ENCODE assay signal across 1 cellular context in genomic region chr7:19369182-19369581, GRCh38.
TF ChIP-seq lines count a peak whose summit lies in the region.

No MANE protein-coding gene starts in this region.

TF ChIP-seq in GM23338, 12 proteins besides CTCF, POLR2A, EP300 and RAD21 (continued from another document):
- TF ChIP-seq ZNF462 (CRISPR knock-in tag; IDR thresholded peaks at IDR 0.05) = peak; percentile 49; the same call in 1 of the 2 replicates
- TF ChIP-seq POLR2AphosphoS5 (IDR thresholded peaks at IDR 0.05; ENCODE audit: low read depth) = no peak
